In the genomic region with DNA sequence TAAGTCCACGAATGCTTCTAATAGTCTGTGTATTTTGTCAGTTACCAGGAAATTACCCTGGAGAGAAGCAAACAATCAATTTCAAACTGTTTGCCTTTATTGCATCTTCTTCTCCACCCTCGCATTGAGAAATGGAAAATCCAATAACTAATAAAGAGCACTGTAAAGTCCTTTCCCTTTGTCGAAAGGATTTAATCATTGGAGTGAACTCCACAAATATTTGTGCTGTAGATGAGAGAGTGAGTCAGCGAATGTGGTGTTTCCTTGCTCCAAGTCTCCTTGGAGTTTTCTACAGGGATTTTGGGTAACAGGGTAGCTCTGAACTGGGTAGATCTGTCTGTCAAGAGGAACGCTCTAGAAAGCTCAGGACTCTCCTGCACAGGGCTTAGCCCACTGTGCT, we compare ENCODE assay signal across 24 cellular contexts.
DNase-seq lines count a peak whose midpoint lies in the region; ATAC-seq and TF ChIP-seq lines count a peak whose summit lies in the region.
"Had no signal": no experiment of that assay in that cellular context is flagged by ENCODE, and none has a peak within 500 bp of the region (broad histone marks: within the 10 kb centered on the region; RNA-seq: fewer than 3 reads in every experiment).

No MANE protein-coding gene starts in this region.

- no peak overlapping the region for H3K27ac Mint-ChIP-seq in endothelial cell (ENCODE audit: unreplicated experiment)
- H3K27ac Mint-ChIP-seq: activated CD4-positive, alpha-beta T cell treated with anti-CD3 and anti-CD28 coated beads for 36 hours; activated T-cell treated with anti-CD3 and anti-CD28 coated beads, Interleukin-2, amount 50 U/mL, for 24 hours; CD4-positive, alpha-beta T cell; mesothelial cell of epicardium; natural killer cell treated with Interleukin-12 subunit alpha and Interleukin-12 subunit beta and Interleukin-15 and Interleukin-18, amount 100 ng/mL, for 72 hours; stimulated activated naive B cell treated with anti-CD40 and anti-IgM and Interleukin-4, amounts not matched to agents 10 μg/mL and 1 μg/mL and 100 μg/mL, for 72 hours had no signal

- no peaks in the 10 kb centered on the region for H3K36me3 ChIP-seq in PC-3 (ENCODE audit: low read depth, low read length)
- H3K36me3 ChIP-seq in osteoblast (ENCODE audit: insufficient read depth, low read length) = no peaks in the 10 kb centered on the region
- H3K36me3 ChIP-seq: cardiac muscle cell, heart right ventricle had no signal

- no peaks in the 10 kb centered on the region for H3K9me2 ChIP-seq in PC-3 (replicated peaks; ENCODE audit: low read length)

- H3K36me3 Mint-ChIP-seq in endothelial cell (ENCODE audit: low read depth, unreplicated experiment) = no peaks in the 10 kb centered on the region
- H3K36me3 Mint-ChIP-seq: mesothelial cell of epicardium; natural killer cell treated with Interleukin-12 subunit alpha and Interleukin-12 subunit beta and Interleukin-15 and Interleukin-18, amount 100 ng/mL, for 72 hours; stimulated activated naive B cell treated with anti-CD40 and anti-IgM and Interleukin-4, amounts not matched to agents 10 μg/mL and 1 μg/mL and 100 μg/mL, for 72 hours had no signal

- H3K9me3 Mint-ChIP-seq in endothelial cell (ENCODE audit: unreplicated experiment) = no peaks in the 10 kb centered on the region
- H3K9me3 Mint-ChIP-seq: activated T-cell treated with anti-CD3 and anti-CD28 coated beads, Interleukin-2, amount 50 U/mL, for 24 hours; CD4-positive, alpha-beta T cell; mesothelial cell of epicardium had no signal

- TF ChIP-seq CTCF in PC-3 (conservative IDR thresholded peaks at IDR 0.05; ENCODE audit: low read depth, low read length) (no peak), osteoblast (IDR thresholded peaks at IDR 0.05; ENCODE audit: extremely low read depth, low read depth, low read length) (no peak), endothelial cell (IDR thresholded peaks at IDR 0.05; ENCODE audit: unreplicated experiment) (no peak)

- H3K4me3 ChIP-seq in PC-3 (ENCODE audit: low read length) (no peak overlapping the region), osteoblast (ENCODE audit: insufficient read depth, low read length) (no peak overlapping the region)
- H3K4me3 ChIP-seq: cardiac muscle cell, heart right ventricle had no signal

- no peak overlapping the region for H3K4me3 Mint-ChIP-seq in endothelial cell (ENCODE audit: unreplicated experiment)
- H3K4me3 Mint-ChIP-seq: activated CD4-positive, alpha-beta T cell treated with anti-CD3 and anti-CD28 coated beads for 36 hours; activated T-cell treated with anti-CD3 and anti-CD28 coated beads, Interleukin-2, amount 50 U/mL, for 24 hours; CD4-positive, alpha-beta T cell; mesothelial cell of epicardium; natural killer cell treated with Interleukin-12 subunit alpha and Interleukin-12 subunit beta and Interleukin-15 and Interleukin-18, amount 100 ng/mL, for 72 hours; stimulated activated naive B cell treated with anti-CD40 and anti-IgM and Interleukin-4, amounts not matched to agents 10 μg/mL and 1 μg/mL and 100 μg/mL, for 72 hours had no signal

- H4K20me1 ChIP-seq in PC-3 (ENCODE audit: low read length) = no peaks in the 10 kb centered on the region
- H4K20me1 ChIP-seq in osteoblast (ENCODE audit: insufficient read depth, low read length) = no peaks in the 10 kb centered on the region

- H3K27me3 ChIP-seq in PC-3 (ENCODE audit: low read length) = no peaks in the 10 kb centered on the region
- no peaks in the 10 kb centered on the region for H3K27me3 ChIP-seq in osteoblast (ENCODE audit: insufficient read depth, low read length)
- H3K27me3 ChIP-seq: cardiac muscle cell, heart right ventricle had no signal

- BruUV-seq in PC-3 (replicated peaks; lab: Mats Ljungman, UMichigan) = no TSS peak

- CTCF ChIA-PET in PC-3 (lab: Charles Lee) = no interaction called here

- DNase-seq in Daoy (ENCODE audit: low read depth) (peak; percentile 8), PC-3 (peak; percentile 38), dedifferentiated amniotic fluid mesenchymal stem cell (ENCODE audit: extremely low spot score) (peak; percentile 56), osteoblast (ENCODE audit: insufficient read length, low spot score, missing footprints) (no peak), endothelial cell (ENCODE audit: low spot score) (no peak)
- no peak for DNase-seq in stimulated activated CD4-positive, alpha-beta T cell treated with anti-CD3 and anti-CD28 coated beads, Interleukin-2, amount 100 ng/mL, for 48 hours
- DNase-seq: activated CD4-positive, alpha-beta T cell treated with anti-CD3 and anti-CD28 coated beads for 36 hours; activated T-cell treated with anti-CD3 and anti-CD28 coated beads, Interleukin-2, amount 50 U/mL, for 24 hours; CD4-positive, alpha-beta T cell; dermis blood vessel endothelial cell; DMS153; heart right ventricle; KG1; NCI-H1694; NCI-H2171; NCI-H524; NK-92 treated with Interleukin-12 subunit alpha and Interleukin-12 subunit beta, amount 100 ng/mL, for 24 hours; stimulated activated CD4-positive, alpha-beta T cell treated with anti-CD3 and anti-CD28 coated beads, Interleukin-4, amount 100 ng/mL, for 24 hours; stimulated activated naive B cell treated with anti-CD40 and anti-IgM and Interleukin-4, amounts not matched to agents 10 μg/mL and 1 μg/mL and 100 μg/mL, for 72 hours had no signal

- H3K4me1 Mint-ChIP-seq in endothelial cell (ENCODE audit: unreplicated experiment) = no peaks in the 10 kb centered on the region
- H3K4me1 Mint-ChIP-seq: activated CD4-positive, alpha-beta T cell treated with anti-CD3 and anti-CD28 coated beads for 36 hours; mesothelial cell of epicardium had no signal

- H3K9me3 ChIP-seq in PC-3 (ENCODE audit: low read length) (no peaks in the 10 kb centered on the region), osteoblast (ENCODE audit: low read depth, low read length) (no peaks in the 10 kb centered on the region)
- H3K9me3 ChIP-seq: heart right ventricle had no signal

- no peaks in the 10 kb centered on the region for H3K27me3 Mint-ChIP-seq in endothelial cell (ENCODE audit: unreplicated experiment)
- H3K27me3 Mint-ChIP-seq: natural killer cell treated with Interleukin-12 subunit alpha and Interleukin-12 subunit beta and Interleukin-15 and Interleukin-18, amount 100 ng/mL, for 72 hours had no signal

- ATAC-seq in PC-3 (no peak), HG03280 (IDR thresholded peaks at IDR 0.05; ENCODE audit: unreplicated experiment) (no peak), GM18858 (IDR thresholded peaks at IDR 0.05; ENCODE audit: unreplicated experiment) (no peak)
- ATAC-seq: activated CD4-positive, alpha-beta T cell treated with anti-CD3 and anti-CD28 coated beads for 36 hours; heart right ventricle; natural killer cell treated with Interleukin-12 subunit alpha and Interleukin-12 subunit beta and Interleukin-15 and Interleukin-18, amount 100 ng/mL, for 72 hours; stimulated activated naive B cell treated with anti-CD40 and anti-IgM and Interleukin-4, amounts not matched to agents 10 μg/mL and 1 μg/mL and 100 μg/mL, for 72 hours had no signal

- H3K4me1 ChIP-seq in PC-3 (ENCODE audit: insufficient read depth, low read length) = no peaks in the 10 kb centered on the region
- peaks cover 20% of the 10 kb centered on the region for H3K4me1 ChIP-seq in osteoblast (ENCODE audit: insufficient read depth, low read length)
- H3K4me1 ChIP-seq: heart right ventricle had no signal

- no peak overlapping the region for H3K9ac ChIP-seq in PC-3 (ENCODE audit: low read length)

- H3K4me2 ChIP-seq in PC-3 (ENCODE audit: low read length) = no peak overlapping the region
- H3K4me2 ChIP-seq in osteoblast (ENCODE audit: insufficient read depth, low read length) = peak overlapping the region; percentile 35

- H2AFZ ChIP-seq in PC-3 (ENCODE audit: low read length) (0 out of 2 replicates have a peak overlapping the region, but pooled peaks have one; percentile 33), osteoblast (ENCODE audit: low read length) (no peak overlapping the region)

- H3K27ac ChIP-seq in PC-3 (ENCODE audit: low read length) (no peak overlapping the region), osteoblast (ENCODE audit: low read depth, low read length) (peak overlapping the region; percentile 5)
- H3K27ac ChIP-seq: cardiac muscle cell, heart right ventricle had no signal

- intact Hi-C loops in PC-3 (cut with micrococcal nuclease) = no loop called here

- no peaks in the 10 kb centered on the region for H3F3A ChIP-seq in PC-3 (ENCODE audit: low read length, unreplicated experiment)

- POLR2A ChIA-PET in PC-3 (lab: Charles Lee; ENCODE audit: unreplicated experiment) = no interaction called here

- H3K79me2 ChIP-seq in PC-3 (ENCODE audit: low read length) (no peaks in the 10 kb centered on the region), osteoblast (ENCODE audit: insufficient read depth, low read length) (no peaks in the 10 kb centered on the region)

Comparison
In these comparisons a context has a peak if more than half of its experiments do, and no peak if none do; other contexts are left out.
1. DNase-seq: peak in Daoy (single experiment), PC-3 (single experiment) and dedifferentiated amniotic fluid mesenchymal stem cell (single experiment); none in osteoblast (single experiment), endothelial cell (single experiment) and stimulated activated CD4-positive, alpha-beta T cell treated with anti-CD3 and anti-CD28 coated beads, Interleukin-2, amount 100 ng/mL, for 48 hours (0 of 2).